30 cellular contexts compared by ENCODE assay signal in the genomic region with DNA sequence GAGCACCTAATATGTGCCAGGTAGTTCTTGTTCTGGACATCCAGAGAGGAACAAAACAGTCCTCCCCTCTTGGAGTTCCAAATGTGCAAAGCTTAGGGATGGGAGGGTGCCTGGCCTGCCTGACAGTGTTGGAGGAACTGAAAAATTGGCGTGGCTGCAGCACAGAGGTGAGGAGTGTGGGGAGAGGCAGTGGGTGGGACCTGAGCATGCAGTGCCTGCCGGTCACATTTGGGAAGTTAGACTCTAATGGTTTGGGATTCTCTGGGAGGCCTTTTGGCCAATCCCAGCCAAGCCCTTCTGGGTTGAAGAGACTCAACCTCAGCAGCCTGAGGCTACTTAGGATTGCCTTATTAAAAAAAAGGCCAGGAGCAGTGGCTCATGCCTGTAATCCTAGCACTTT. TPM values are rescaled to one million over a fixed set of nuclear protein-coding genes. Genes with fewer than 3 reads are reported as not detected.
"Had no signal": no experiment of that assay in that cellular context is flagged by ENCODE, and none has a peak within 500 bp of the region (broad histone marks: within the 10 kb centered on the region; RNA-seq: fewer than 3 reads in every experiment).

No MANE protein-coding gene starts in this region.

- DNase-seq: activated CD4-positive, alpha-beta T cell treated with anti-CD3 and anti-CD28 coated beads for 36 hours; activated CD4-positive, alpha-beta T cell treated with anti-CD3 and anti-CD28 coated beads, Interleukin-2, amount 10 ng/mL, durations not matched to agents 7 days and 5 days; activated CD4-positive, alpha-beta T cell treated with anti-CD3 and anti-CD28 coated beads, Interleukin-2, amount 50 U/mL, for 48 hours; activated CD8-positive, alpha-beta T cell treated with anti-CD3 and anti-CD28 coated beads, Interleukin-2, amount 10 ng/mL, durations not matched to agents 7 days and 5 days; activated gamma-delta T cell; activated naive CD4-positive, alpha-beta T cell treated with Interleukin-2 at 50 U/mL for 16 hours; activated naive CD8-positive, alpha-beta T cell treated with anti-CD3 and anti-CD28 coated beads, Interleukin-2, amount 10 ng/mL, durations not matched to agents 7 days and 5 days; activated T-cell treated with anti-CD3 and anti-CD28 coated beads, Interleukin-2, amount 50 U/mL, for 24 hours; amygdala; Karpas-422; MG63; NCI-H1105; NCI-H1417 treated with DMSO at 0.1 percent for 48 hours; NCI-H1930; NCI-H2081 treated with DMSO at 0.1 percent for 48 hours; NCI-H510A; NCI-H526; NCI-H748 treated with DMSO at 0.1 percent for 48 hours; NK-92 treated with Interleukin-12 subunit alpha and Interleukin-12 subunit beta, amount 100 ng/mL, for 24 hours; PC-9; Right ventricle myocardium superior; SW 1271; T-helper 1 cell; T-helper 2 cell; T-helper 9 cell; WERI-Rb-1 had no signal

- H3K27ac ChIP-seq: ascending aorta, PC-9, WERI-Rb-1 had no signal

- H3K4me3 Mint-ChIP-seq: activated CD4-positive, alpha-beta T cell treated with anti-CD3 and anti-CD28 coated beads for 36 hours; activated CD4-positive, alpha-beta T cell treated with anti-CD3 and anti-CD28 coated beads, Interleukin-2, amount 10 ng/mL, durations not matched to agents 7 days and 5 days; activated CD8-positive, alpha-beta T cell treated with anti-CD3 and anti-CD28 coated beads, Interleukin-2, amount 10 ng/mL, durations not matched to agents 7 days and 5 days; activated naive CD4-positive, alpha-beta T cell treated with anti-CD3 and anti-CD28 coated beads, Interleukin-2, amount 50 U/mL, for 24 hours; activated naive CD8-positive, alpha-beta T cell treated with anti-CD3 and anti-CD28 coated beads, Interleukin-2, amount 10 ng/mL, durations not matched to agents 7 days and 5 days; activated T-cell treated with anti-CD3 and anti-CD28 coated beads, Interleukin-2, amount 50 U/mL, for 24 hours had no signal

- ATAC-seq: activated CD4-positive, alpha-beta T cell treated with anti-CD3 and anti-CD28 coated beads for 36 hours; activated CD8-positive, alpha-beta T cell treated with anti-CD3 and anti-CD28 coated beads, Interleukin-2, amount 10 ng/mL, durations not matched to agents 7 days and 5 days had no signal

- H3K9me3 Mint-ChIP-seq: activated CD4-positive, alpha-beta T cell treated with anti-CD3 and anti-CD28 coated beads, Interleukin-2, amount 10 ng/mL, durations not matched to agents 7 days and 5 days; activated naive CD4-positive, alpha-beta T cell treated with anti-CD3 and anti-CD28 coated beads, Interleukin-2, amount 50 U/mL, for 24 hours; activated naive CD8-positive, alpha-beta T cell treated with anti-CD3 and anti-CD28 coated beads, Interleukin-2, amount 10 ng/mL, durations not matched to agents 7 days and 5 days; activated T-cell treated with anti-CD3 and anti-CD28 coated beads, Interleukin-2, amount 50 U/mL, for 24 hours; activated T-helper 2 cell treated with anti-CD3 and anti-CD28 coated beads, Interferon-gamma antibody, Interleukin-2, Interleukin-4, amounts not matched to agents 10 μg/mL and 5 μg/mL and 100 μg/mL, durations not matched to agents 14 hours and 24 hours and 36 hours had no signal

- H3K27me3 ChIP-seq: ascending aorta, MG63 had no signal

- H3K36me3 Mint-ChIP-seq: activated naive CD4-positive, alpha-beta T cell treated with anti-CD3 and anti-CD28 coated beads, Interleukin-2, amount 50 U/mL, for 24 hours had no signal

- H3K27me3 Mint-ChIP-seq: activated naive CD4-positive, alpha-beta T cell treated with anti-CD3 and anti-CD28 coated beads, Interleukin-2, amount 50 U/mL, for 24 hours had no signal

- H3K27ac Mint-ChIP-seq: activated CD4-positive, alpha-beta T cell treated with anti-CD3 and anti-CD28 coated beads for 36 hours; activated CD8-positive, alpha-beta T cell treated with anti-CD3 and anti-CD28 coated beads, Interleukin-2, amount 10 ng/mL, durations not matched to agents 7 days and 5 days; activated naive CD4-positive, alpha-beta T cell treated with anti-CD3 and anti-CD28 coated beads, Interleukin-2, amount 50 U/mL, for 24 hours; activated naive CD8-positive, alpha-beta T cell treated with anti-CD3 and anti-CD28 coated beads, Interleukin-2, amount 10 ng/mL, durations not matched to agents 7 days and 5 days; activated T-cell treated with anti-CD3 and anti-CD28 coated beads, Interleukin-2, amount 50 U/mL, for 24 hours; activated T-helper 2 cell treated with anti-CD3 and anti-CD28 coated beads, Interferon-gamma antibody, Interleukin-2, Interleukin-4, amounts not matched to agents 10 μg/mL and 5 μg/mL and 100 μg/mL, durations not matched to agents 14 hours and 24 hours and 36 hours had no signal

- H3K36me3 ChIP-seq: MG63 had no signal

- H3K4me3 ChIP-seq: ascending aorta, MG63, PC-9 had no signal

- H3K9me3 ChIP-seq: ascending aorta, MG63 had no signal

RNA-seq across cellular contexts. Expression of a gene that starts 2.3 kb away (rescaled TPM):
- total RNA-seq: OCI-LY7 had no signal

RNA-seq across cellular contexts. Expression of a gene that starts 57.2 kb away (rescaled TPM):
- total RNA-seq: activated T-helper 2 cell treated with anti-CD3 and anti-CD28 coated beads, Interferon-gamma antibody, Interleukin-2, Interleukin-4, amounts not matched to agents 10 μg/mL and 5 μg/mL and 100 μg/mL, durations not matched to agents 14 hours and 24 hours and 36 hours had no signal
